In the genomic region with DNA sequence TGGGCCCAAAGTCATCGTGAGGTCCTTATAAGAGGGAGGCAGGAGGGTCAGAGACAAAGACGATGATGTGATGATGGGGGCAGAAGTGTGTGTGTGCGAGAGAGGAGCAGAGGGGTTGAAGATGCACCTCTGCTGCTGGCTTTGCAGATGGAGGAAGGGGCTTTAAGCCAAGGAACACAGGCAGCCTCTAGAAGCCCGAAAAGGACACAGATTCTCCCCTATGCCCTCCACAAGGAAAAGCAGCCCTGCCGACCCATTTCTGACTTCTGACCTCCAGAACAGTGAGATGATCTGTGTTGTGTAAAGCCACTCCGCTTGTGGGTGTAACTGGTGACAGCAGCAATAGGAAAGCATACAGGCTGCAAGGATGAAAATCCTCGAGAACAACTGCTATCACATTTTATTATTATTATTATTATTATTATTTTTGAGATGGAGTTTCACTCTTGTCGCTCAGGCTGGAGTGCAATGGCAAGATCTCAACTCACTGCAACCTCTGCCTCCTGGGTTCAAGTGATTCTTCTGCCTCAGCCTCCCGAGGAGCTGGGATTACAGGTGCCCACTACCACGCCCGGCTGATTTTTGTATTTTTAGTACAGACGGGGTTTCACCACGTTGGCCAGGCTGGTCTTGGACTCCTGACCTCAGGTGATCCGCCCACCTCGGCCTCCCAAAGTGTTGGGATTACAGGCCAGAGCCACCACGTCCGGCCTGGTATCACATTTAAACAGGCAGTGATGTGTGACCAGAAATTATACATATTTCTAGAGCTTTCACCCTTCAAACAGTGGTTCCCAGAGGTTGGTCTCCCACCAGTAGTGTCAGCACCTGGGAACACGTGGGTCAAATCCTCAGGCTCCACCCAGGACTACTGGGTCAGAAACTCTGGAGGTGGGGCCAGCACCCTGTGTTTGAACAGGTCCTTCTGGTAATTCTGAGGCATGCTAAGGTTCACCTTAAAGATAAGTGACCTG, we compare ENCODE assay signal across 16 cellular contexts.
"Had no signal": no experiment of that assay in that cellular context is flagged by ENCODE, and none has a peak within 500 bp of the region (broad histone marks: within the 10 kb centered on the region; RNA-seq: fewer than 3 reads in every experiment).

No MANE protein-coding gene starts in this region.

- H3K36me3 ChIP-seq: breast epithelium, transverse colon had no signal

- H3K27ac ChIP-seq: transverse colon had no signal

- H3K27me3 Mint-ChIP-seq: activated naive CD8-positive, alpha-beta T cell had no signal

- H3K9me3 ChIP-seq: breast epithelium, transverse colon had no signal

- DNase-seq: activated CD4-positive, alpha-beta T cell treated with anti-CD3 and anti-CD28 coated beads for 4 hours; activated gamma-delta T cell; activated T-cell treated with anti-CD3 and anti-CD28 coated beads, Interleukin-2, amount 50 U/mL, for 4 hours; amygdala; foreskin melanocyte; head of caudate nucleus; natural killer cell; nucleus accumbens; right cardiac atrium; stimulated activated naive B cell treated with anti-CD40 and anti-IgM and Interleukin-4, amounts not matched to agents 10 μg/mL and 1 μg/mL and 100 μg/mL, for 72 hours; substantia nigra; transverse colon had no signal

- H3K9me3 Mint-ChIP-seq: activated T-cell treated with anti-CD3 and anti-CD28 coated beads, Interleukin-2, amount 50 U/mL, for 4 hours; natural killer cell; stimulated activated naive B cell treated with anti-CD40 and anti-IgM and Interleukin-4, amounts not matched to agents 10 μg/mL and 1 μg/mL and 100 μg/mL, for 72 hours had no signal

- H3K27ac Mint-ChIP-seq: activated naive CD8-positive, alpha-beta T cell; natural killer cell; stimulated activated naive B cell treated with anti-CD40 and anti-IgM and Interleukin-4, amounts not matched to agents 10 μg/mL and 1 μg/mL and 100 μg/mL, for 72 hours had no signal

- ATAC-seq: activated T-cell treated with anti-CD3 and anti-CD28 coated beads, Interleukin-2, amount 50 U/mL, for 4 hours; natural killer cell; right cardiac atrium; stimulated activated naive B cell treated with anti-CD40 and anti-IgM and Interleukin-4, amounts not matched to agents 10 μg/mL and 1 μg/mL and 100 μg/mL, for 72 hours had no signal

- FAIRE-seq: endothelial cell of umbilical vein, islet of Langerhans had no signal

- H3K4me3 Mint-ChIP-seq: activated naive CD8-positive, alpha-beta T cell; activated T-cell treated with anti-CD3 and anti-CD28 coated beads, Interleukin-2, amount 50 U/mL, for 4 hours; natural killer cell; stimulated activated naive B cell treated with anti-CD40 and anti-IgM and Interleukin-4, amounts not matched to agents 10 μg/mL and 1 μg/mL and 100 μg/mL, for 72 hours had no signal

- H3K4me3 ChIP-seq: breast epithelium, transverse colon had no signal

- H3K36me3 Mint-ChIP-seq: natural killer cell; stimulated activated naive B cell treated with anti-CD40 and anti-IgM and Interleukin-4, amounts not matched to agents 10 μg/mL and 1 μg/mL and 100 μg/mL, for 72 hours had no signal

- H3K27me3 ChIP-seq: breast epithelium, transverse colon had no signal
